Comparison of ENCODE assay signal across 8 cellular contexts in genomic region chr11:45025716-45026492, GRCh38.
DNase-seq lines count a peak whose midpoint lies in the region; ATAC-seq and TF ChIP-seq lines count a peak whose summit lies in the region.

No MANE protein-coding gene starts in this region.

- H3K36me3 Mint-ChIP-seq in activated naive CD4-positive, alpha-beta T cell treated with anti-CD3 and anti-CD28 coated beads, Interleukin-2, amount 50 U/mL, for 72 hours, result no peaks in the 10 kb centered on the region
- no peaks in the 10 kb centered on the region for H3K36me3 Mint-ChIP-seq in activated CD8-positive, alpha-beta T cell treated with anti-CD3 and anti-CD28 coated beads, Interleukin-2, amount 10 ng/mL, durations not matched to agents 7 days and 5 days (ENCODE audit: low read depth)
- no peaks in the 10 kb centered on the region for H3K36me3 Mint-ChIP-seq in chondrocyte (ENCODE audit: low read depth)

- no peaks in the 10 kb centered on the region for H3K9me3 Mint-ChIP-seq in activated naive CD4-positive, alpha-beta T cell treated with anti-CD3 and anti-CD28 coated beads, Interleukin-2, amount 50 U/mL, for 72 hours
- H3K9me3 Mint-ChIP-seq in activated CD8-positive, alpha-beta T cell treated with anti-CD3 and anti-CD28 coated beads, Interleukin-2, amount 10 ng/mL, durations not matched to agents 7 days and 5 days (ENCODE audit: insufficient read depth), result no peaks in the 10 kb centered on the region
- no peaks in the 10 kb centered on the region for H3K9me3 Mint-ChIP-seq in chondrocyte (ENCODE audit: low read depth)

- H3K27ac Mint-ChIP-seq in activated naive CD4-positive, alpha-beta T cell treated with anti-CD3 and anti-CD28 coated beads, Interleukin-2, amount 50 U/mL, for 72 hours, result peak overlapping the region; percentile 40 to 53
- peak overlapping the region; percentile 56 for H3K27ac Mint-ChIP-seq in activated CD8-positive, alpha-beta T cell treated with anti-CD3 and anti-CD28 coated beads, Interleukin-2, amount 10 ng/mL, durations not matched to agents 7 days and 5 days
- no peak overlapping the region for H3K27ac Mint-ChIP-seq in chondrocyte (ENCODE audit: unreplicated experiment)

- no peaks in the 10 kb centered on the region for H3K27me3 Mint-ChIP-seq in activated CD8-positive, alpha-beta T cell treated with anti-CD3 and anti-CD28 coated beads, Interleukin-2, amount 10 ng/mL, durations not matched to agents 7 days and 5 days (ENCODE audit: low read depth)
- H3K27me3 Mint-ChIP-seq in chondrocyte (ENCODE audit: low read depth), result peaks cover 7% of the 10 kb centered on the region

- TF ChIP-seq CTCF in chondrocyte (IDR thresholded peaks at IDR 0.05), result no peak

- peaks cover 14% of the 10 kb centered on the region for H3K4me1 Mint-ChIP-seq in activated CD8-positive, alpha-beta T cell treated with anti-CD3 and anti-CD28 coated beads, Interleukin-2, amount 10 ng/mL, durations not matched to agents 7 days and 5 days (ENCODE audit: low read depth)
- H3K4me1 Mint-ChIP-seq in chondrocyte (ENCODE audit: low read depth), result peaks cover 21% of the 10 kb centered on the region

- DNase-seq in activated naive CD4-positive, alpha-beta T cell treated with anti-CD3 and anti-CD28 coated beads, Interleukin-2, amount 50 U/mL, for 72 hours (ENCODE audit: low spot score in 2 of 2), result no peak
- DNase-seq in activated naive CD4-positive, alpha-beta T cell treated with Interleukin-2 at 50 U/mL for 16 hours, result no peak
- DNase-seq in KBM-7 (peak; percentile 57), lung microvascular endothelial cell (ENCODE audit: low read depth in 2 of 2) (peak; percentile 97 to 99), OCI-M1 (lab: John Stamatoyannopoulos, UW) (no peak), chondrocyte (ENCODE audit: low spot score) (no peak)
- peak; percentile 42 for DNase-seq in activated CD8-positive, alpha-beta T cell treated with anti-CD3 and anti-CD28 coated beads, Interleukin-2, amount 10 ng/mL, durations not matched to agents 7 days and 5 days

- POLR2A ChIA-PET in activated CD8-positive, alpha-beta T cell treated with anti-CD3 and anti-CD28 coated beads, Interleukin-2, amount 10 ng/mL, durations not matched to agents 7 days and 5 days (lab: Charles Lee), result no interaction called here

- in situ Hi-C loops in KBM-7 (cut with MboI; ENCODE audit: low pct_unique_long_range_greater_than_20kb, low sequenced_read_pairs), result no loop called here

- peak; percentile 61 to 71 for ATAC-seq in activated naive CD4-positive, alpha-beta T cell treated with anti-CD3 and anti-CD28 coated beads, Interleukin-2, amount 50 U/mL, for 72 hours
- peak; percentile 82 for ATAC-seq in activated CD8-positive, alpha-beta T cell treated with anti-CD3 and anti-CD28 coated beads, Interleukin-2, amount 10 ng/mL, durations not matched to agents 7 days and 5 days
- ATAC-seq in HG02763 (IDR thresholded peaks at IDR 0.05; ENCODE audit: unreplicated experiment), result no peak

- CTCF ChIA-PET in activated CD8-positive, alpha-beta T cell treated with anti-CD3 and anti-CD28 coated beads, Interleukin-2, amount 10 ng/mL, durations not matched to agents 7 days and 5 days (lab: Charles Lee), result interaction anchor here (0.9 to 2.1 kb wide), 4 partner anchors 47 to 90 kb away, joined by 3 to 8 read pairs (median 3); no protein-coding TSS in a partner anchor

- H3K4me3 Mint-ChIP-seq in activated CD8-positive, alpha-beta T cell treated with anti-CD3 and anti-CD28 coated beads, Interleukin-2, amount 10 ng/mL, durations not matched to agents 7 days and 5 days, result no peak overlapping the region
- H3K4me3 Mint-ChIP-seq in chondrocyte (ENCODE audit: unreplicated experiment), result no peak overlapping the region

Comparison
In these comparisons a context has a peak if more than half of its experiments do, and no peak if none do; other contexts are left out.
1. DNase-seq: peak in KBM-7 (single experiment), activated CD8-positive, alpha-beta T cell treated with anti-CD3 and anti-CD28 coated beads, Interleukin-2, amount 10 ng/mL, durations not matched to agents 7 days and 5 days (single experiment) and lung microvascular endothelial cell (2 of 2); none in activated naive CD4-positive, alpha-beta T cell treated with anti-CD3 and anti-CD28 coated beads, Interleukin-2, amount 50 U/mL, for 72 hours (0 of 2), activated naive CD4-positive, alpha-beta T cell treated with Interleukin-2 at 50 U/mL for 16 hours (single experiment), OCI-M1 (single experiment) and chondrocyte (single experiment).